10 cellular contexts compared by ENCODE assay signal in genomic region chr9:135075234-135076142, GRCh38. TPM values are rescaled to one million over a fixed set of nuclear protein-coding genes. Genes with fewer than 3 reads are reported as not detected.
DNase-seq lines count a peak whose midpoint lies in the region; ATAC-seq, FAIRE-seq and TF ChIP-seq lines count a peak whose summit lies in the region.
"Had no signal": no experiment of that assay in that cellular context is flagged by ENCODE, and none has a peak within 500 bp of the region (broad histone marks: within the 10 kb centered on the region; RNA-seq: fewer than 3 reads in every experiment).

No MANE protein-coding gene starts in this region.

- 3% methylated on average over 27 of the region's 90 CpGs for WGBS in right lobe of liver (ENCODE audit: insufficient coverage, low coverage, low lambda C conversion rate, missing lambda C conversion rate)
- WGBS in HepG2 (ENCODE audit: low lambda C conversion rate) = 69% methylated on average over 42 of the region's 90 CpGs
- 0 to 1% methylated on average over 4 to 90 of the region's 90 CpGs for WGBS in endodermal cell (ENCODE audit: insufficient coverage in 1 of 2, insufficient read length in 1 of 2), 2 experiments

- TF ChIP-seq POLR2A in right lobe of liver (IDR thresholded peaks at IDR 0.05) (no peak), HepG2 (IDR thresholded peaks at IDR 0.05; ENCODE audit: insufficient read depth in 1 of 2, low read depth in 2 of 2, low read length in 2 of 2) (no peak), vagina (IDR thresholded peaks at IDR 0.05) (no peak)

- TF ChIP-seq CTCF in right lobe of liver (IDR thresholded peaks at IDR 0.05) = no peak
- TF ChIP-seq CTCF in HepG2 (CRISPR knock-in tag; IDR thresholded peaks at IDR 0.05) = no peak
- no peak for TF ChIP-seq CTCF in endodermal cell (conservative IDR thresholded peaks at IDR 0.05)
- TF ChIP-seq CTCF in vagina (IDR thresholded peaks at IDR 0.05) = peak in 1 of 3 experiments; percentile 19
- no peak for TF ChIP-seq CTCF in GM10248 (IDR thresholded peaks at IDR 0.05; ENCODE audit: control extremely low read depth, extremely low read depth, low read depth, missing control alignments)

- no peak for TF ChIP-seq RAD21 in HepG2 (CRISPR knock-in tag; IDR thresholded peaks at IDR 0.05)

- no peak overlapping the region for H3K4me2 ChIP-seq in HepG2 (ENCODE audit: low read depth, low read length)

- H3K9me3 Mint-ChIP-seq in endodermal cell = no peaks in the 10 kb centered on the region
- H3K9me3 Mint-ChIP-seq: activated naive CD4-positive, alpha-beta T cell treated with anti-CD3 and anti-CD28 coated beads, Interleukin-2, amount 50 U/mL, for 24 hours had no signal

- BruUV-seq in HepG2 (replicated peaks; lab: Mats Ljungman, UMichigan) = no TSS peak

- H3K4me1 Mint-ChIP-seq in endodermal cell = peaks cover 5% of the 10 kb centered on the region
- H3K4me1 Mint-ChIP-seq: activated naive CD4-positive, alpha-beta T cell treated with anti-CD3 and anti-CD28 coated beads, Interleukin-2, amount 50 U/mL, for 24 hours had no signal

- FAIRE-seq in HepG2 (lab: Jason Lieb, UNC) = no peak

- intact Hi-C loops in right lobe of liver (cut with DNase I) (no loop called here), HepG2 (cut with micrococcal nuclease; ENCODE audit: unreplicated experiment) (no loop called here), vagina (cut with DNase I) (no loop called here)

- no peaks in the 10 kb centered on the region for H3K36me3 Mint-ChIP-seq in endodermal cell (ENCODE audit: low read depth)
- H3K36me3 Mint-ChIP-seq: activated naive CD4-positive, alpha-beta T cell treated with anti-CD3 and anti-CD28 coated beads, Interleukin-2, amount 50 U/mL, for 24 hours had no signal

- H3K27me3 ChIP-seq in right lobe of liver (no peaks in the 10 kb centered on the region), HepG2 (ENCODE audit: control insufficient read depth in 1 of 2, insufficient read depth in 2 of 2, low read length in 2 of 2) (peaks cover 2 to 64% of the 10 kb centered on the region in 2 experiments; a peak in 3 of 5 replicates), endodermal cell (ENCODE audit: control insufficient read depth, insufficient read depth, low read length, poor library complexity, severe bottlenecking) (peaks cover 23% of the 10 kb centered on the region), vagina (no peaks in the 10 kb centered on the region)

- H3K9me3 ChIP-seq in right lobe of liver (no peaks in the 10 kb centered on the region), HepG2 (ENCODE audit: low read length) (no peaks in the 10 kb centered on the region), endodermal cell (ENCODE audit: control insufficient read depth, low read length) (no peaks in the 10 kb centered on the region), vagina (no peaks in the 10 kb centered on the region)

- H3K79me2 ChIP-seq in HepG2 (ENCODE audit: insufficient read depth, low read length) = no peaks in the 10 kb centered on the region

- POLR2A ChIA-PET in HepG2 (lab: Yijun Ruan, JAX) (no interaction called here), GM10248 (lab: Yijun Ruan, JAX) (no interaction called here)

- in situ Hi-C loops in HepG2 (cut with HindIII; ENCODE audit: extremely low pct_ligation_motif_present, low pct_unique_long_range_greater_than_20kb) = no loop called here

- no peak overlapping the region for H2AFZ ChIP-seq in HepG2 (ENCODE audit: low read length)

- peaks cover 30% of the 10 kb centered on the region for H3K27me3 Mint-ChIP-seq in endodermal cell (ENCODE audit: insufficient read depth)

- peak; percentile 66 to 79 (median 73) for ATAC-seq in right lobe of liver
- no peak for ATAC-seq in HepG2
- no peak for ATAC-seq in HG02840 (IDR thresholded peaks at IDR 0.05; ENCODE audit: low FRiP score, unreplicated experiment)

- CTCF ChIA-PET in HepG2 (lab: Yijun Ruan, JAX; ENCODE audit: low intra/inter-chr PET ratio, low total read pairs) = no interaction called here
- CTCF ChIA-PET in GM10248 (lab: Yijun Ruan, JAX) = interaction anchor here (1.3 kb wide), 1 partner anchor 9 kb away, joined by 3 read pairs; no protein-coding TSS in a partner anchor

- peaks cover 7% of the 10 kb centered on the region; the same call in 1 of the 2 replicates for H4K20me1 ChIP-seq in HepG2 (ENCODE audit: insufficient read depth, low read length)

- TF ChIP-seq EP300 in HepG2 (IDR thresholded peaks at IDR 0.05; ENCODE audit: low read depth in 2 of 2, low read length in 2 of 2) (no peak), HepG2 (CRISPR knock-in tag; IDR thresholded peaks at IDR 0.05; ENCODE audit: borderline replicate concordance) (no peak)

- H3K9ac ChIP-seq in HepG2 (ENCODE audit: insufficient read depth, low read depth, low read length) (no peak overlapping the region), endodermal cell (ENCODE audit: extremely low read depth, low read length, poor library complexity, severe bottlenecking) (no peak overlapping the region)

- peak overlapping the region; percentile 56 for H3K4me3 Mint-ChIP-seq in endodermal cell
- H3K4me3 Mint-ChIP-seq: activated naive CD4-positive, alpha-beta T cell treated with anti-CD3 and anti-CD28 coated beads, Interleukin-2, amount 50 U/mL, for 24 hours had no signal

- H3K4me3 ChIP-seq in right lobe of liver (peak overlapping the region; percentile 26 to 42 (median 34)), HepG2 (replicated peaks in 1 of 3; ENCODE audit: insufficient read depth in 1 of 3, low read depth in 2 of 3, low read length in 3 of 3) (no peak overlapping the region), endodermal cell (ENCODE audit: low read length) (peak overlapping the region; percentile 70), vagina (peak overlapping the region; percentile 54 to 59)

- DNase-seq in right lobe of liver (peak in 2 of 3 donors; percentile 48 to 50), HepG2 (ENCODE audit: low spot score) (no peak), endodermal cell (peak; percentile 86), mucosa of gallbladder (ENCODE audit: low spot score) (peak; percentile 19), vagina (ENCODE audit: extremely low spot score in 2 of 2) (no peak), EL (no peak), GM10248 (ENCODE audit: extremely low spot score) (no peak)
- DNase-seq: DND-41 had no signal

- H3K27ac Mint-ChIP-seq in endodermal cell = no peak overlapping the region
- H3K27ac Mint-ChIP-seq: activated naive CD4-positive, alpha-beta T cell treated with anti-CD3 and anti-CD28 coated beads, Interleukin-2, amount 50 U/mL, for 24 hours had no signal

- H3K27ac ChIP-seq in right lobe of liver (no peak overlapping the region), HepG2 (ENCODE audit: extremely low read length, insufficient read depth, low read length) (no peak overlapping the region), endodermal cell (ENCODE audit: low read depth, low read length) (no peak overlapping the region), vagina (peak overlapping the region; percentile 63)

- H3K36me3 ChIP-seq in right lobe of liver = no peaks in the 10 kb centered on the region
- no peaks in the 10 kb centered on the region for H3K36me3 ChIP-seq in HepG2 (replicated peaks in 1 of 2; ENCODE audit: control insufficient read depth in 1 of 2, insufficient read depth in 2 of 2, low read length in 2 of 2)
- H3K36me3 ChIP-seq in endodermal cell (ENCODE audit: control insufficient read depth, insufficient read depth, low read length) = no peaks in the 10 kb centered on the region
- no peaks in the 10 kb centered on the region for H3K36me3 ChIP-seq in vagina

- H3K4me1 ChIP-seq in right lobe of liver (no peaks in the 10 kb centered on the region), HepG2 (ENCODE audit: insufficient read depth, low read length) (0 out of 2 replicates have a peak, but pooled peaks cover 7% of the 10 kb centered on the region), endodermal cell (ENCODE audit: control insufficient read depth, insufficient read depth, low read length) (no peaks in the 10 kb centered on the region), vagina (peaks cover 16% of the 10 kb centered on the region)

TF ChIP-seq in HepG2, 621 proteins besides CTCF, POLR2A, EP300 and RAD21 (continues in another document):
- TF ChIP-seq TEAD3 (CRISPR knock-in tag; optimal IDR thresholded peaks at IDR 0.05; ENCODE audit: borderline replicate concordance) = no peak
- no peak for TF ChIP-seq THYN1 (CRISPR knock-in tag; IDR thresholded peaks at IDR 0.05; ENCODE audit: borderline replicate concordance, low read depth)
- no peak for TF ChIP-seq ZFYVE20 (CRISPR knock-in tag; IDR thresholded peaks at IDR 0.05; ENCODE audit: borderline replicate concordance, low read depth)

RNA-seq across cellular contexts. Expression of gene OLFM1, which starts 12.0 kb away (rescaled TPM):
- total RNA-seq in right lobe of liver (1 to 10 TPM; 1.1 to 5.9 (median 3.5) TPM), HepG2 (2016; rRNA removed; fragmentation: Illumina TruSeq; extraction: Trizol) (not detected in 2 replicates), endodermal cell (10 to 100 TPM; 11.0 to 23.2 TPM), mucosa of gallbladder (13.4 TPM), vagina (39.0 TPM)
- total RNA-seq in HepG2 (2016; cell fraction: cytosol; rRNA removed; fragmentation: Illumina TruSeq; extraction: Trizol; ENCODE audit: low read depth) = not detected in 2 replicates
- total RNA-seq in HepG2 (2016; cell fraction: insoluble cytoplasmic fraction; rRNA removed; fragmentation: Illumina TruSeq; extraction: Trizol) = not detected in 2 replicates
- not detected in 2 replicates for total RNA-seq in HepG2 (2016; cell fraction: membrane; rRNA removed; fragmentation: Illumina TruSeq; extraction: Trizol)
- total RNA-seq in HepG2 (2016; cell fraction: nucleus; rRNA removed; fragmentation: Illumina TruSeq; extraction: Trizol) = not detected in 2 replicates
- polyA plus RNA-seq in HepG2 (2011; rRNA removed) = 0.03 TPM in 1 of 2 replicates, not detected in the other
- not detected in 2 replicates for polyA plus RNA-seq in HepG2 (2011; cell fraction: cytosol; rRNA removed)
- polyA plus RNA-seq in HepG2 (2011; cell fraction: nucleus; rRNA removed) = not detected in 2 replicates
- polyA plus RNA-seq in HepG2 (2012) = not detected in 2 replicates
- polyA plus RNA-seq in HepG2 (2016; cell fraction: cytosol; fragmentation: Illumina TruSeq; extraction: Trizol; ENCODE audit: low read depth) = 0.08 TPM in 1 of 2 replicates, not detected in the other
- not detected in 2 replicates for polyA plus RNA-seq in HepG2 (2016; cell fraction: insoluble cytoplasmic fraction; fragmentation: Illumina TruSeq; extraction: Trizol; ENCODE audit: low read depth)
- not detected in 2 replicates for polyA plus RNA-seq in HepG2 (2016; cell fraction: membrane; fragmentation: Illumina TruSeq; extraction: Trizol; ENCODE audit: low read depth)
- polyA plus RNA-seq in HepG2 (2016; cell fraction: nucleus; fragmentation: Illumina TruSeq; extraction: Trizol; ENCODE audit: insufficient read depth, low read depth) = not detected in 2 replicates
- polyA minus RNA-seq in HepG2 (2011; rRNA and poly(A)+ RNA removed; ENCODE audit: low replicate concordance) = 12.4 TPM in 1 of 2 replicates, not detected in the other
- not detected in 2 replicates for polyA minus RNA-seq in HepG2 (2011; cell fraction: cytosol; rRNA and poly(A)+ RNA removed)
- not detected in 2 replicates for polyA minus RNA-seq in HepG2 (2011; cell fraction: nucleus; rRNA and poly(A)+ RNA removed)
- 55.6 TPM for polyA plus RNA-seq in endodermal cell (2013, experiment 1 of 2)
- polyA plus RNA-seq in endodermal cell (2013, experiment 2 of 2) = 51.7 TPM

Comparison
In these comparisons a context has a peak if more than half of its experiments do, and no peak if none do; other contexts are left out.
1. ATAC-seq: peak in right lobe of liver (4 of 4); none in HepG2 (single experiment) and HG02840 (single experiment).
2. DNase-seq: peak in right lobe of liver (2 of 3), endodermal cell (single experiment) and mucosa of gallbladder (single experiment); none in HepG2 (single experiment), vagina (0 of 2), EL (single experiment) and GM10248 (single experiment).
3. H3K4me3 ChIP-seq: peak in right lobe of liver (3 of 3), endodermal cell (single experiment) and vagina (2 of 2); none in HepG2 (0 of 3).